30 cellular contexts compared by ENCODE assay signal in genomic region chr7:124924906-124925305, GRCh38.
"Had no signal": no experiment of that assay in that cellular context is flagged by ENCODE, and none has a peak within 500 bp of the region (broad histone marks: within the 10 kb centered on the region; RNA-seq: fewer than 3 reads in every experiment).

No MANE protein-coding gene starts in this region.

- H3K4me2 ChIP-seq: SK-N-SH had no signal

- H3K9me3 ChIP-seq: ascending aorta, body of pancreas, SJCRH30, SK-N-SH had no signal

- ATAC-seq: body of pancreas, K562, Panc1, Right ventricle myocardium inferior had no signal

- H3K4me3 Mint-ChIP-seq: activated CD4-positive, alpha-beta memory T cell treated with anti-CD3 and anti-CD28 coated beads, Interleukin-2, amount 10 ng/mL, durations not matched to agents 7 days and 5 days; activated CD4-positive, alpha-beta T cell treated with anti-CD3 and anti-CD28 coated beads, Interleukin-2, amount 10 ng/mL, durations not matched to agents 7 days and 5 days; activated naive CD4-positive, alpha-beta T cell treated with anti-CD3 and anti-CD28 coated beads, Interleukin-2, amount 10 ng/mL, durations not matched to agents 7 days and 5 days; activated naive CD8-positive, alpha-beta T cell treated with anti-CD3 and anti-CD28 coated beads, Interleukin-2, amount 10 ng/mL, durations not matched to agents 7 days and 5 days had no signal

- H3K9ac ChIP-seq: SK-N-SH had no signal

- H3K36me3 ChIP-seq: ascending aorta, cardiac muscle cell had no signal

- H3K27me3 ChIP-seq: ascending aorta, body of pancreas, cardiac muscle cell, SJCRH30 had no signal

- H3K4me1 ChIP-seq: SJCRH30 had no signal

- H3K27me3 Mint-ChIP-seq: activated CD4-positive, alpha-beta memory T cell treated with anti-CD3 and anti-CD28 coated beads, Interleukin-2, amount 10 ng/mL, durations not matched to agents 7 days and 5 days; activated CD4-positive, alpha-beta T cell treated with anti-CD3 and anti-CD28 coated beads, Interleukin-2, amount 10 ng/mL, durations not matched to agents 7 days and 5 days; activated naive CD8-positive, alpha-beta T cell treated with anti-CD3 and anti-CD28 coated beads, Interleukin-2, amount 10 ng/mL, durations not matched to agents 7 days and 5 days had no signal

- H3K27ac Mint-ChIP-seq: activated CD4-positive, alpha-beta memory T cell treated with anti-CD3 and anti-CD28 coated beads, Interleukin-2, amount 10 ng/mL, durations not matched to agents 7 days and 5 days; activated CD4-positive, alpha-beta T cell treated with anti-CD3 and anti-CD28 coated beads, Interleukin-2, amount 10 ng/mL, durations not matched to agents 7 days and 5 days; activated naive CD4-positive, alpha-beta T cell treated with anti-CD3 and anti-CD28 coated beads, Interleukin-2, amount 10 ng/mL, durations not matched to agents 7 days and 5 days; activated naive CD8-positive, alpha-beta T cell treated with anti-CD3 and anti-CD28 coated beads, Interleukin-2, amount 10 ng/mL, durations not matched to agents 7 days and 5 days; activated T-helper 2 cell treated with anti-CD3 and anti-CD28 coated beads, Interferon-gamma antibody, Interleukin-2, Interleukin-4, amounts not matched to agents 10 μg/mL and 5 μg/mL and 100 μg/mL, durations not matched to agents 14 hours and 24 hours and 36 hours had no signal

- H3K9me3 Mint-ChIP-seq: activated CD4-positive, alpha-beta memory T cell treated with anti-CD3 and anti-CD28 coated beads, Interleukin-2, amount 10 ng/mL, durations not matched to agents 7 days and 5 days; activated CD4-positive, alpha-beta T cell treated with anti-CD3 and anti-CD28 coated beads, Interleukin-2, amount 10 ng/mL, durations not matched to agents 7 days and 5 days; activated naive CD4-positive, alpha-beta T cell treated with anti-CD3 and anti-CD28 coated beads, Interleukin-2, amount 10 ng/mL, durations not matched to agents 7 days and 5 days; activated naive CD8-positive, alpha-beta T cell treated with anti-CD3 and anti-CD28 coated beads, Interleukin-2, amount 10 ng/mL, durations not matched to agents 7 days and 5 days; activated T-helper 2 cell treated with anti-CD3 and anti-CD28 coated beads, Interferon-gamma antibody, Interleukin-2, Interleukin-4, amounts not matched to agents 10 μg/mL and 5 μg/mL and 100 μg/mL, durations not matched to agents 14 hours and 24 hours and 36 hours had no signal

- DNase-seq: activated CD4-positive, alpha-beta memory T cell treated with anti-CD3 and anti-CD28 coated beads, Interleukin-2, amount 10 ng/mL, durations not matched to agents 7 days and 5 days; activated CD4-positive, alpha-beta T cell treated with anti-CD3 and anti-CD28 coated beads, Interleukin-2, amount 10 ng/mL, durations not matched to agents 7 days and 5 days; activated CD4-positive, CD25-positive, alpha-beta regulatory T cell; activated gamma-delta T cell treated with Interleukin-2 at 50 U/mL for 16 hours; activated naive CD4-positive, alpha-beta T cell treated with anti-CD3 and anti-CD28 coated beads, Interleukin-2, amount 10 ng/mL, durations not matched to agents 7 days and 5 days; activated naive CD8-positive, alpha-beta T cell treated with anti-CD3 and anti-CD28 coated beads, Interleukin-2, amount 10 ng/mL, durations not matched to agents 7 days and 5 days; activated T-cell treated with anti-CD3 and anti-CD28 coated beads for 4 hours; activated T-cell treated with anti-CD3 and anti-CD28 coated beads, Interleukin-2, amount 50 U/mL, for 48 hours; amniotic stem cell; body of pancreas; cerebellar nuclear complex; Karpas-422; NCI-H1048; NCI-H146; NCI-H1930; NCI-H2171; NCI-H2227 treated with DMSO at 0.1 percent for 48 hours; NCI-H526 treated with DMSO at 0.1 percent for 48 hours; NCI-H82; RPMI8226; SJCRH30; SK-N-SH; T-helper 1 cell had no signal

- FAIRE-seq: K562 had no signal

- H3K4me3 ChIP-seq: ascending aorta, body of pancreas, cardiac muscle cell, K562, SJCRH30 had no signal

- H3K27ac ChIP-seq: ascending aorta, body of pancreas, cardiac muscle cell, SJCRH30, VCaP had no signal
